In the genomic region with DNA sequence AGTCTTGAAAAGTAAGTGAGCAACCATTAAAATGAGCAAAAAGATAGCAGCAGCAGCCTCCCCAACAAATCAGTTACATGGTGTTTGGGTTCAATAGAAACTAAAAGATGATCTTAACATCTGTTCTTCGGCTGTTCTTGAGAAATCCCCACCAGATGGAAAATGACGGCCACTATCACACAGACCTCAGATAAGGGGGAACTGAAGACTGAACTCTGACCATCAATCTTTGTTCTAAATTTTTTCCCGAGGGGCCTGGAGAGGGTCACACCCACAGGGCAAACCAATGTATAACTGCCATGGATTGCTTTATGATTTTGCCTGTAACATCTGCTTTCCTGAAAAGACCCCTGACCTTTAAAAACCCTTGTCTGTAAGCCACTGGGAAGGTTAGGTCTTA, we compare ENCODE assay signal across 24 cellular contexts.
DNase-seq lines count a peak whose midpoint lies in the region; ATAC-seq and TF ChIP-seq lines count a peak whose summit lies in the region.
"Had no signal": no experiment of that assay in that cellular context is flagged by ENCODE, and none has a peak within 500 bp of the region (broad histone marks: within the 10 kb centered on the region; RNA-seq: fewer than 3 reads in every experiment).

No MANE protein-coding gene starts in this region.

- no peak overlapping the region for H3K4me3 ChIP-seq in DND-41 (ENCODE audit: low read depth in 1 of 2, low read length in 2 of 2)
- H3K4me3 ChIP-seq in esophagus squamous epithelium: no peak overlapping the region
- no peak overlapping the region for H3K4me3 ChIP-seq in right lobe of liver
- H3K4me3 ChIP-seq: PC-9, SJCRH30 had no signal

- H3K4me3 Mint-ChIP-seq in mesothelial cell of epicardium: no peak overlapping the region
- H3K4me3 Mint-ChIP-seq: B cell; CD8-positive, alpha-beta T cell had no signal

- H3K79me2 ChIP-seq in DND-41 (ENCODE audit: insufficient read depth, low read length): no peaks in the 10 kb centered on the region

- H2AFZ ChIP-seq in DND-41 (ENCODE audit: low read depth, low read length): peak overlapping the region; percentile 62; the same call in 1 of the 2 replicates
- H2AFZ ChIP-seq: PC-9 had no signal

- H3K4me2 ChIP-seq in DND-41 (ENCODE audit: insufficient read depth, low read length): peak overlapping the region; percentile 63
- H3K4me2 ChIP-seq: PC-9 had no signal

- H3K27me3 ChIP-seq in DND-41 (ENCODE audit: insufficient read depth, low read length, poor library complexity) (no peaks in the 10 kb centered on the region), esophagus squamous epithelium (no peaks in the 10 kb centered on the region), right lobe of liver (no peaks in the 10 kb centered on the region)
- H3K27me3 ChIP-seq: SJCRH30 had no signal

- H3K27me3 Mint-ChIP-seq in mesothelial cell of epicardium (ENCODE audit: low read depth): no peaks in the 10 kb centered on the region
- H3K27me3 Mint-ChIP-seq: B cell had no signal

- H3K9me3 ChIP-seq in DND-41 (ENCODE audit: insufficient read depth, low read length, severe bottlenecking) (no peaks in the 10 kb centered on the region), esophagus squamous epithelium (no peaks in the 10 kb centered on the region), right lobe of liver (no peaks in the 10 kb centered on the region)
- H3K9me3 ChIP-seq: SJCRH30 had no signal

- intact Hi-C loops in esophagus squamous epithelium (cut with DNase I): no loop called here
- intact Hi-C loops in right lobe of liver (cut with DNase I): no loop called here

- H3K9ac ChIP-seq in DND-41 (ENCODE audit: low read depth, low read length): peak overlapping the region; percentile 55

- no peaks in the 10 kb centered on the region for H3K36me3 ChIP-seq in DND-41 (ENCODE audit: insufficient read depth, low read length)
- H3K36me3 ChIP-seq in esophagus squamous epithelium: no peaks in the 10 kb centered on the region
- H3K36me3 ChIP-seq in right lobe of liver: no peaks in the 10 kb centered on the region
- H3K36me3 ChIP-seq: SJCRH30 had no signal

- H3K4me1 ChIP-seq in DND-41 (ENCODE audit: insufficient read depth, low read length) (peaks cover 68% of the 10 kb centered on the region), esophagus squamous epithelium (no peaks in the 10 kb centered on the region), right lobe of liver (peaks cover 0 to 13% (median 3%) of the 10 kb centered on the region in 4 donors)
- H3K4me1 ChIP-seq: SJCRH30 had no signal

- TF ChIP-seq POLR2A in esophagus squamous epithelium (IDR thresholded peaks at IDR 0.05): no peak
- no peak for TF ChIP-seq POLR2A in right lobe of liver (IDR thresholded peaks at IDR 0.05)

- H3K36me3 Mint-ChIP-seq in mesothelial cell of epicardium: no peaks in the 10 kb centered on the region
- H3K36me3 Mint-ChIP-seq: CD8-positive, alpha-beta T cell had no signal

- peaks cover under 1% of the 10 kb centered on the region for H3K9me3 Mint-ChIP-seq in mesothelial cell of epicardium
- H3K9me3 Mint-ChIP-seq: CD8-positive, alpha-beta T cell had no signal

- H3K4me1 Mint-ChIP-seq in mesothelial cell of epicardium: peaks cover 37% of the 10 kb centered on the region
- H3K4me1 Mint-ChIP-seq: B cell had no signal

- no peaks in the 10 kb centered on the region for H4K20me1 ChIP-seq in DND-41 (ENCODE audit: insufficient read depth, low read length)

- H3K27ac ChIP-seq in DND-41 (ENCODE audit: low read length) (peak overlapping the region; percentile 79), esophagus squamous epithelium (no peak overlapping the region), right lobe of liver (no peak overlapping the region)
- H3K27ac ChIP-seq: 22Rv1, C4-2B, PC-9, SJCRH30 had no signal

- H3K27ac Mint-ChIP-seq in mesothelial cell of epicardium: peak overlapping the region; percentile 23
- H3K27ac Mint-ChIP-seq: B cell; CD8-positive, alpha-beta T cell had no signal

- ATAC-seq in DND-41 (ENCODE audit: insufficient read depth, low read depth) (peak; percentile 4; the same call in 1 of the 3 replicates), GM21360 (IDR thresholded peaks at IDR 0.05; ENCODE audit: unreplicated experiment) (peak; percentile 57), HG03432 (IDR thresholded peaks at IDR 0.05; ENCODE audit: unreplicated experiment) (peak; percentile 49), right lobe of liver (no peak)
- ATAC-seq: CD8-positive, alpha-beta T cell; HepG2; Right ventricle myocardium inferior; SK-N-SH treated with all-trans-retinoic acid at 6 μM for 48 hours had no signal

- DNase-seq in DND-41: no peak
- no peak for DNase-seq in mesothelial cell of epicardium (ENCODE audit: low spot score in 2 of 2, unreplicated experiment in 2 of 2)
- no peak for DNase-seq in mesenteric fat pad (ENCODE audit: low spot score)
- DNase-seq in esophagus squamous epithelium (lab: John Stamatoyannopoulos, UW): no peak
- DNase-seq in right lobe of liver: no peak
- DNase-seq in activated naive CD4-positive, alpha-beta T cell treated with anti-CD3 and anti-CD28 coated beads, Interleukin-2, amount 50 U/mL, for 16 hours: no peak
- DNase-seq: CD8-positive, alpha-beta T cell; DMS79 treated with DMSO at 0.1 percent for 48 hours; MV-4-11; NCI-H1105 treated with DMSO at 0.1 percent for 48 hours; NCI-H1930; NCI-H2107; NCI-H774; NK-92 treated with Interleukin-12 subunit alpha and Interleukin-12 subunit beta, amount 100 ng/mL, for 24 hours; PC-9; SJCRH30 had no signal

- no peak for TF ChIP-seq CTCF in DND-41 (IDR thresholded peaks at IDR 0.05; ENCODE audit: borderline replicate concordance, extremely low read depth, low read length, poor library complexity, severe bottlenecking)
- TF ChIP-seq CTCF in mesothelial cell of epicardium (IDR thresholded peaks at IDR 0.05; ENCODE audit: unreplicated experiment): no peak
- TF ChIP-seq CTCF in esophagus squamous epithelium (IDR thresholded peaks at IDR 0.05): no peak
- TF ChIP-seq CTCF in right lobe of liver (IDR thresholded peaks at IDR 0.05): no peak

- WGBS in esophagus squamous epithelium, 2 donors: 50 to 63% methylated on average over 3 of the region's 3 CpGs
- WGBS in right lobe of liver (ENCODE audit: insufficient coverage, low coverage, low lambda C conversion rate, missing lambda C conversion rate): 59% methylated on average over 3 of the region's 3 CpGs

Comparison
In these comparisons a context has a peak if more than half of its experiments do, and no peak if none do; other contexts are left out.
1. ATAC-seq: peak in DND-41 (single experiment), GM21360 (single experiment) and HG03432 (single experiment); none in right lobe of liver (0 of 4).